In the genomic region with DNA sequence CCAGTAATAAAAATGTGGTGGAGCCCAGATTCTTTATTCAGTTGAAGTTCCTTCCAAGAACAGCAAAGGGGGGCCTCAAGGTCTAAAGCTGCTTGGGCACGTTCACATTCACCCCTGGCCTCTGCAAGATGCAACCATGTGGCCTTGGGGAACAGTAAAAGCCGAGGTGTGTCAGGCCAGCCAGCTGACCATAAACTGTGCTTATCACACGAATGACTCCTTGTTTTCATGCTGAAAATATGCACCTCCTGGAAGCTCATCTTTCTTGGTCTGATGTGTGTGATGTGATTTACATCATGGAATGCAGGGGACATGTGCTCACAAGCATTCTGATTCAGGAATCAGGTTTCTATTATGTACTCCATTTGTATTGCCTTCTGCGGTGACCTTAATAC, we compare ENCODE assay signal across 9 cellular contexts.
DNase-seq lines count a peak whose midpoint lies in the region; ATAC-seq and TF ChIP-seq lines count a peak whose summit lies in the region.
"Had no signal": no experiment of that assay in that cellular context is flagged by ENCODE, and none has a peak within 500 bp of the region (broad histone marks: within the 10 kb centered on the region; RNA-seq: fewer than 3 reads in every experiment).

No MANE protein-coding gene starts in this region.

- H3K9me3 ChIP-seq in SK-N-SH = no peaks in the 10 kb centered on the region

- DNase-seq in SK-N-SH = no peak
- DNase-seq in foreskin fibroblast = peak; percentile 92
- no peak for DNase-seq in NCI-H748 treated with DMSO at 0.1 percent for 48 hours (lab: John Stamatoyannopoulos, UW)
- no peak for DNase-seq in stimulated activated CD4-positive, alpha-beta T cell treated with anti-CD3 and anti-CD28 coated beads, Interleukin-1b, Interleukin-23, amount 100 ng/mL, for 48 hours
- DNase-seq: Karpas-422 had no signal

- H4K20me1 ChIP-seq in SK-N-SH (ENCODE audit: insufficient read depth) = no peaks in the 10 kb centered on the region

- H3K9ac ChIP-seq in SK-N-SH = peak overlapping the region; percentile 54; the same call in 1 of the 2 replicates

- H3K27ac ChIP-seq in SK-N-SH (ENCODE audit: low read depth in 2 of 2, low read length in 1 of 2) = peak overlapping the region in 1 of 2 experiments; percentile 87; a peak in 3 of 4 replicates

- peaks cover 4 to 5% of the 10 kb centered on the region in 2 experiments for H3K4me1 ChIP-seq in SK-N-SH (ENCODE audit: control insufficient read depth in 1 of 2, insufficient read depth in 2 of 2, low read depth in 1 of 2, low read length in 1 of 2)

- H3F3A ChIP-seq in SK-N-SH (replicated peaks; ENCODE audit: insufficient read depth) = peaks cover 6% of the 10 kb centered on the region

- no peaks in the 10 kb centered on the region for H3K9me2 ChIP-seq in SK-N-SH

- no peaks in the 10 kb centered on the region for H3K36me3 ChIP-seq in SK-N-SH (replicated peaks in 1 of 2; ENCODE audit: control insufficient read depth in 1 of 2, insufficient read depth in 2 of 2, low read length in 1 of 2)

- H3K27me3 Mint-ChIP-seq in stimulated activated memory B cell treated with anti-CD40 and anti-IgM and Interleukin-4, amounts not matched to agents 10 μg/mL and 1 μg/mL and 100 μg/mL, for 72 hours = no peaks in the 10 kb centered on the region

- no peaks in the 10 kb centered on the region for H3K9me3 Mint-ChIP-seq in stimulated activated memory B cell treated with anti-CD40 and anti-IgM and Interleukin-4, amounts not matched to agents 10 μg/mL and 1 μg/mL and 100 μg/mL, for 72 hours

- H3K4me3 ChIP-seq in SK-N-SH (ENCODE audit: low read depth in 2 of 2, low read length in 1 of 2) = no peak overlapping the region
- no peak overlapping the region for H3K4me3 ChIP-seq in foreskin fibroblast (ENCODE audit: low read depth in 1 of 2, low read length in 2 of 2)

- H3K4me2 ChIP-seq in SK-N-SH = no peak overlapping the region

- no peaks in the 10 kb centered on the region for H3K36me3 Mint-ChIP-seq in stimulated activated memory B cell treated with anti-CD40 and anti-IgM and Interleukin-4, amounts not matched to agents 10 μg/mL and 1 μg/mL and 100 μg/mL, for 72 hours

- TF ChIP-seq RAD21 in SK-N-SH (IDR thresholded peaks at IDR 0.05; ENCODE audit: low read length) = no peak

- no peak for TF ChIP-seq CTCF in SK-N-SH (IDR thresholded peaks at IDR 0.05)
- no peak for TF ChIP-seq CTCF in foreskin fibroblast (IDR thresholded peaks at IDR 0.05; ENCODE audit: low read depth, low read length)

- no peaks in the 10 kb centered on the region for H3K79me2 ChIP-seq in SK-N-SH (ENCODE audit: insufficient read depth)

- CTCF ChIA-PET in SK-N-SH (lab: Yijun Ruan, JAX) = interaction anchor here (1.3 kb wide), 1 partner anchor 213 kb away, joined by 4 read pairs; no protein-coding TSS in a partner anchor

- POLR2A ChIA-PET in SK-N-SH (lab: Yijun Ruan, JAX) = no interaction called here

- peaks cover 74% of the 10 kb centered on the region for H3K4me1 Mint-ChIP-seq in stimulated activated memory B cell treated with anti-CD40 and anti-IgM and Interleukin-4, amounts not matched to agents 10 μg/mL and 1 μg/mL and 100 μg/mL, for 72 hours

- H3K4me3 Mint-ChIP-seq in stimulated activated memory B cell treated with anti-CD40 and anti-IgM and Interleukin-4, amounts not matched to agents 10 μg/mL and 1 μg/mL and 100 μg/mL, for 72 hours = peak overlapping the region; percentile 9

- peak overlapping the region; percentile 40; the same call in 1 of the 2 replicates for H2AFZ ChIP-seq in SK-N-SH (ENCODE audit: low read depth)

- no peaks in the 10 kb centered on the region for H3K27me3 ChIP-seq in SK-N-SH (ENCODE audit: insufficient read depth)

- peak overlapping the region; percentile 75 for H3K27ac Mint-ChIP-seq in stimulated activated memory B cell treated with anti-CD40 and anti-IgM and Interleukin-4, amounts not matched to agents 10 μg/mL and 1 μg/mL and 100 μg/mL, for 72 hours

- WGBS in SK-N-SH (ENCODE audit: low lambda C conversion rate) = 43% methylated on average over 4 of the region's 4 CpGs

- peak; percentile 28 for ATAC-seq in GM19035 (IDR thresholded peaks at IDR 0.05; ENCODE audit: unreplicated experiment)
- ATAC-seq in stimulated activated memory B cell treated with anti-CD40 and anti-IgM and Interleukin-4, amounts not matched to agents 10 μg/mL and 1 μg/mL and 100 μg/mL, for 72 hours = no peak
- ATAC-seq in HG03378 (IDR thresholded peaks at IDR 0.05; ENCODE audit: unreplicated experiment) = no peak
- ATAC-seq in HG02981 (IDR thresholded peaks at IDR 0.05; ENCODE audit: unreplicated experiment) = no peak

- TF ChIP-seq EP300 in SK-N-SH (IDR thresholded peaks at IDR 0.05; ENCODE audit: borderline replicate concordance in 1 of 2, low read depth in 1 of 2, low read length in 1 of 2) = peak in 1 of 2 experiments; percentile 65; a peak in 1 of 4 replicates

TF ChIP-seq in SK-N-SH, 30 proteins besides CTCF, POLR2A, EP300 and RAD21 (continues in another document):
- TF ChIP-seq POLR2AphosphoS5 (IDR thresholded peaks at IDR 0.05; ENCODE audit: low read depth, low read length) = peak; percentile 39; the same call in 1 of the 2 replicates
- no peak for TF ChIP-seq YY1 (IDR thresholded peaks at IDR 0.05; ENCODE audit: low read depth)
- TF ChIP-seq, protein P1, sequence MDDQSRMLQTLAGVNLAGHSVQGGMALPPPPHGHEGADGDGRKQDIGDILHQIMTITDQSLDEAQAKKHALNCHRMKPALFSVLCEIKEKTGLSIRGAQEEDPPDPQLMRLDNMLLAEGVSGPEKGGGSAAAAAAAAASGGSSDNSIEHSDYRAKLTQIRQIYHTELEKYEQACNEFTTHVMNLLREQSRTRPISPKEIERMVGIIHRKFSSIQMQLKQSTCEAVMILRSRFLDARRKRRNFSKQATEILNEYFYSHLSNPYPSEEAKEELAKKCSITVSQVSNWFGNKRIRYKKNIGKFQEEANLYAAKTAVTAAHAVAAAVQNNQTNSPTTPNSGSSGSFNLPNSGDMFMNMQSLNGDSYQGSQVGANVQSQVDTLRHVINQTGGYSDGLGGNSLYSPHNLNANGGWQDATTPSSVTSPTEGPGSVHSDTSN (IDR thresholded peaks at IDR 0.05) = peak; percentile 86
- TF ChIP-seq MXI1 (IDR thresholded peaks at IDR 0.05; ENCODE audit: low read depth, low read length) = no peak
- TF ChIP-seq, protein P2, sequence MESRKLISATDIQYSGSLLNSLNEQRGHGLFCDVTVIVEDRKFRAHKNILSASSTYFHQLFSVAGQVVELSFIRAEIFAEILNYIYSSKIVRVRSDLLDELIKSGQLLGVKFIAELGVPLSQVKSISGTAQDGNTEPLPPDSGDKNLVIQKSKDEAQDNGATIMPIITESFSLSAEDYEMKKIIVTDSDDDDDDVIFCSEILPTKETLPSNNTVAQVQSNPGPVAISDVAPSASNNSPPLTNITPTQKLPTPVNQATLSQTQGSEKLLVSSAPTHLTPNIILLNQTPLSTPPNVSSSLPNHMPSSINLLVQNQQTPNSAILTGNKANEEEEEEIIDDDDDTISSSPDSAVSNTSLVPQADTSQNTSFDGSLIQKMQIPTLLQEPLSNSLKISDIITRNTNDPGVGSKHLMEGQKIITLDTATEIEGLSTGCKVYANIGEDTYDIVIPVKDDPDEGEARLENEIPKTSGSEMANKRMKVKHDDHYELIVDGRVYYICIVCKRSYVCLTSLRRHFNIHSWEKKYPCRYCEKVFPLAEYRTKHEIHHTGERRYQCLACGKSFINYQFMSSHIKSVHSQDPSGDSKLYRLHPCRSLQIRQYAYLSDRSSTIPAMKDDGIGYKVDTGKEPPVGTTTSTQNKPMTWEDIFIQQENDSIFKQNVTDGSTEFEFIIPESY (IDR thresholded peaks at IDR 0.05; ENCODE audit: borderline replicate concordance, low read depth) = 0 out of 2 replicates have a peak, but pooled peaks have one; percentile 26
- TF ChIP-seq, protein P3, sequence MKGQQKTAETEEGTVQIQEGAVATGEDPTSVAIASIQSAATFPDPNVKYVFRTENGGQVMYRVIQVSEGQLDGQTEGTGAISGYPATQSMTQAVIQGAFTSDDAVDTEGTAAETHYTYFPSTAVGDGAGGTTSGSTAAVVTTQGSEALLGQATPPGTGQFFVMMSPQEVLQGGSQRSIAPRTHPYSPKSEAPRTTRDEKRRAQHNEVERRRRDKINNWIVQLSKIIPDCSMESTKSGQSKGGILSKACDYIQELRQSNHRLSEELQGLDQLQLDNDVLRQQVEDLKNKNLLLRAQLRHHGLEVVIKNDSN (IDR thresholded peaks at IDR 0.05; ENCODE audit: borderline replicate concordance, low read depth) = no peak
- TF ChIP-seq FOSL2 (IDR thresholded peaks at IDR 0.05; ENCODE audit: borderline replicate concordance, low read depth) = peak; percentile 67; the same call in 1 of the 2 replicates
- TF ChIP-seq RFX5 (IDR thresholded peaks at IDR 0.05; ENCODE audit: low read length) = no peak
- no peak for TF ChIP-seq SMC3 (IDR thresholded peaks at IDR 0.05; ENCODE audit: low read depth, low read length)
- no peak for TF ChIP-seq FOXM1 (IDR thresholded peaks at IDR 0.05; ENCODE audit: low read depth)
- no peak for TF ChIP-seq EZH2phosphoT487 (IDR thresholded peaks at IDR 0.05; ENCODE audit: borderline replicate concordance, low read depth)
- TF ChIP-seq TEAD4 (IDR thresholded peaks at IDR 0.05; ENCODE audit: borderline replicate concordance, insufficient read depth) = peak; percentile 74
- no peak for TF ChIP-seq RCOR1 (IDR thresholded peaks at IDR 0.05; ENCODE audit: low read length)
- TF ChIP-seq NFIC (IDR thresholded peaks at IDR 0.05; ENCODE audit: borderline replicate concordance) = peak; percentile 72; the same call in 1 of the 2 replicates
- TF ChIP-seq GABPA (IDR thresholded peaks at IDR 0.05; ENCODE audit: low read depth) = no peak
- TF ChIP-seq, protein P4, sequence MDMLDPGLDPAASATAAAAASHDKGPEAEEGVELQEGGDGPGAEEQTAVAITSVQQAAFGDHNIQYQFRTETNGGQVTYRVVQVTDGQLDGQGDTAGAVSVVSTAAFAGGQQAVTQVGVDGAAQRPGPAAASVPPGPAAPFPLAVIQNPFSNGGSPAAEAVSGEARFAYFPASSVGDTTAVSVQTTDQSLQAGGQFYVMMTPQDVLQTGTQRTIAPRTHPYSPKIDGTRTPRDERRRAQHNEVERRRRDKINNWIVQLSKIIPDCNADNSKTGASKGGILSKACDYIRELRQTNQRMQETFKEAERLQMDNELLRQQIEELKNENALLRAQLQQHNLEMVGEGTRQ (IDR thresholded peaks at IDR 0.05; ENCODE audit: borderline replicate concordance, low read depth, low read length) = no peak
- peak; percentile 87 for TF ChIP-seq TCF12 (IDR thresholded peaks at IDR 0.05)
- TF ChIP-seq NRF1 (IDR thresholded peaks at IDR 0.05; ENCODE audit: low read depth, low read length) = no peak
- no peak for TF ChIP-seq GATA2 (CRISPR knock-in tag; IDR thresholded peaks at IDR 0.05)

Comparison
In these comparisons a context has a peak if more than half of its experiments do, and no peak if none do; other contexts are left out.
1. DNase-seq: peak in foreskin fibroblast (2 of 2); none in SK-N-SH (single experiment), NCI-H748 treated with DMSO at 0.1 percent for 48 hours (single experiment) and stimulated activated CD4-positive, alpha-beta T cell treated with anti-CD3 and anti-CD28 coated beads, Interleukin-1b, Interleukin-23, amount 100 ng/mL, for 48 hours (single experiment).